ENCODE assay signal across 13 cellular contexts in the genomic region with DNA sequence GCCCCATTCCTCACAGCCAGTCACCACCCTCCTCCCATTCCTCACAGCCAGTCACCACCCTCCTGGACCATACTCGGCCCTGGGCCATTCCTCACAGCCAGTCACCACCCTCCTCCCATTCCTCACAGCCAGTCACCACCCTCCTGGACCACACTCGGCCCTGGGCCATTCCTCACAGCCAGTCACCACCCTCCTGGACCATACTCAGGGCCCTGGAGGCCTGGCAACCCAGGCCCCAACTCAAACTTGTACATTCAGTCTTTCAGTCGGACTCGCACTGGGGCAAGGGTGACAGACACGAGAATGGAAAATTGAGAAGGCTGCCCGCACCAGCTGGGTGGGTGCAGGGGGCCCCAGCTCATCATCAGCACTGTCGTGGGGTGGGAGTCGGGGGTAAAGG. TPM values are rescaled to one million over a fixed set of nuclear protein-coding genes. Genes with fewer than 3 reads are reported as not detected.
DNase-seq lines count a peak whose midpoint lies in the region; ATAC-seq lines count a peak whose summit lies in the region.
"Had no signal": no experiment of that assay in that cellular context is flagged by ENCODE, and none has a peak within 500 bp of the region (broad histone marks: within the 10 kb centered on the region; RNA-seq: fewer than 3 reads in every experiment).

No MANE protein-coding gene starts in this region.

- ATAC-seq in GM21528 (IDR thresholded peaks at IDR 0.05; ENCODE audit: low FRiP score, unreplicated experiment) (no peak), GM21447 (IDR thresholded peaks at IDR 0.05; ENCODE audit: unreplicated experiment) (no peak)

- DNase-seq in GM03348 (ENCODE audit: low spot score): peak; percentile 82
- peak in 34 of 42 donors; percentile 21 to 77 (median 46) for DNase-seq in head of caudate nucleus
- DNase-seq in posterior vena cava (ENCODE audit: low spot score): peak; percentile 91
- no peak for DNase-seq in NCI-H524 treated with DMSO at 0.1 percent for 48 hours (lab: John Stamatoyannopoulos, UW)
- DNase-seq in NCI-H2081 treated with DMSO at 0.1 percent for 48 hours (lab: John Stamatoyannopoulos, UW): no peak
- DNase-seq: activated CD4-positive, alpha-beta T cell treated with anti-CD3 and anti-CD28 coated beads, Interleukin-2, amount 50 U/mL, for 1 hour; NCI-H446; small intestine had no signal

- WGBS in adipose tissue, 3 donors: 67 to 70% (median 69%) methylated on average over 8 of the region's 8 CpGs

- intact Hi-C loops in head of caudate nucleus (cut with DNase I): no loop called here
- intact Hi-C loops in posterior vena cava (cut with DNase I): no loop called here

- H3K27ac ChIP-seq in adipose tissue (ENCODE audit: low read depth, low read length): peak overlapping the region; percentile 51
- H3K27ac ChIP-seq: adrenal gland, SJSA1 had no signal

RNA-seq across cellular contexts. Expression of a gene that starts 30.4 kb away (rescaled TPM):
- 10 to 100 TPM; 11.3 to 22.0 (median 16.0) TPM for polyA plus RNA-seq in adipose tissue
- total RNA-seq in posterior vena cava: 10 to 100 TPM; 42.4 to 49.6 TPM

RNA-seq across cellular contexts. Expression of a gene that starts 30.6 kb away (rescaled TPM):
- 10 to 100 TPM; 45.6 to 72.2 (median 51.9) TPM for polyA plus RNA-seq in adipose tissue
- total RNA-seq in posterior vena cava: 10 to 100 TPM; 34.2 to 37.1 TPM

RNA-seq across cellular contexts. Expression of a gene that starts 38.6 kb away (rescaled TPM):
- 10 to 100 TPM; 42.5 to 70.0 (median 43.6) TPM for polyA plus RNA-seq in adipose tissue
- total RNA-seq in posterior vena cava: 10 to 100 TPM; 55.5 to 77.9 TPM

Comparison
In these comparisons a context has a peak if more than half of its experiments do, and no peak if none do; other contexts are left out.
1. DNase-seq: peak in GM03348 (single experiment), head of caudate nucleus (34 of 42) and posterior vena cava (single experiment); none in NCI-H524 treated with DMSO at 0.1 percent for 48 hours (single experiment) and NCI-H2081 treated with DMSO at 0.1 percent for 48 hours (single experiment).